Comparison of ENCODE assay signal across 8 cellular contexts in genomic region chr7:151368136-151368571, GRCh38. TPM values are rescaled to one million over a fixed set of nuclear protein-coding genes. Genes with fewer than 3 reads are reported as not detected.
DNase-seq lines count a peak whose midpoint lies in the region; ATAC-seq, FAIRE-seq and TF ChIP-seq lines count a peak whose summit lies in the region.

No MANE protein-coding gene starts in this region.

- peaks cover 29% of the 10 kb centered on the region for H3K4me1 Mint-ChIP-seq in brain
- H3K4me1 Mint-ChIP-seq in immature natural killer cell = peaks cover 10 to 22% of the 10 kb centered on the region in 2 donors

- H3K27me3 Mint-ChIP-seq in brain (no peaks in the 10 kb centered on the region), immature natural killer cell (ENCODE audit: low read depth in 3 of 3) (no peaks in the 10 kb centered on the region)

- H3K36me3 Mint-ChIP-seq in brain (peaks cover 40% of the 10 kb centered on the region), immature natural killer cell (peaks cover 10 to 28% (median 11%) of the 10 kb centered on the region in 3 donors)

- peak overlapping the region in 1 of 5 experiments; percentile 8 for H3K27ac Mint-ChIP-seq in brain
- H3K27ac Mint-ChIP-seq in immature natural killer cell = peak overlapping the region in 1 of 6 donors; percentile 42

- no peak overlapping the region for H3K4me3 Mint-ChIP-seq in brain
- H3K4me3 Mint-ChIP-seq in immature natural killer cell = no peak overlapping the region

- ATAC-seq in GM18502 (IDR thresholded peaks at IDR 0.05; ENCODE audit: poor library complexity, unreplicated experiment) (peak; percentile 97), HG02870 (IDR thresholded peaks at IDR 0.05; ENCODE audit: unreplicated experiment) (peak; percentile 96)

- peak; percentile 95 to 97 for TF ChIP-seq CTCF in brain (conservative IDR thresholded peaks at IDR 0.05)

- DNase-seq in NCI-H146 treated with DMSO at 0.1 percent for 48 hours (lab: John Stamatoyannopoulos, UW; ENCODE audit: unreplicated experiment) = peak; percentile 24
- peak; percentile 30 for DNase-seq in UCSD-AML1 (lab: John Stamatoyannopoulos, UW; ENCODE audit: unreplicated experiment)
- peak; percentile 63 to 74 (median 71) for DNase-seq in immature natural killer cell
- peak; percentile 45 to 54 for DNase-seq in stimulated activated CD4-positive, alpha-beta T cell treated with anti-CD3 and anti-CD28 coated beads, Interleukin-15, amount 100 ng/mL, for 1 hour (ENCODE audit: low read depth in 1 of 2, low spot score in 1 of 2)

- peak; percentile 29 for FAIRE-seq in A204.1 (lab: Jason Lieb, UNC)

- peaks cover 2 to 6% (median 5%) of the 10 kb centered on the region in 5 experiments for H3K9me3 Mint-ChIP-seq in brain
- H3K9me3 Mint-ChIP-seq in immature natural killer cell = no peaks in the 10 kb centered on the region

RNA-seq across cellular contexts. Expression of gene NUB1, which starts 26.5 kb away (rescaled TPM):
- polyA plus RNA-seq in brain (ENCODE audit: insufficient read depth, low read depth, low replicate concordance) (50.3 TPM), immature natural killer cell (10 to 100 TPM; 49.8 to 85.4 (median 77.4) TPM)

RNA-seq across cellular contexts. Expression of gene WDR86, which starts 41.7 kb away (rescaled TPM):
- polyA plus RNA-seq in brain (ENCODE audit: insufficient read depth, low read depth, low replicate concordance) (4.1 TPM), immature natural killer cell (1 to 10 TPM in 2 of 3 donors, under 1 TPM in 1; 0.75 to 2.2 (median 2.2) TPM)

Comparison
In these comparisons a context has a peak if more than half of its experiments do, and no peak if none do; other contexts are left out.
1. Peak in every context shown above with its lines: DNase-seq and ATAC-seq.